In genomic region chr16:6932871-6933390, GRCh38 we compare ENCODE assay signal across 18 cellular contexts.
A peak's percentile ranks its signal among the peaks of the same experiment; 100 is the strongest.
DNase-seq lines count a peak whose midpoint lies in the region; ATAC-seq and FAIRE-seq lines count a peak whose summit lies in the region.
"Had no signal": no experiment of that assay in that cellular context is flagged by ENCODE, and none has a peak within 500 bp of the region (broad histone marks: within the 10 kb centered on the region; RNA-seq: fewer than 3 reads in every experiment).

No MANE protein-coding gene starts in this region.

- H3K4me1 Mint-ChIP-seq in T-helper 17 cell = no peaks in the 10 kb centered on the region
- H3K4me1 Mint-ChIP-seq: CD4-positive, CD25-positive, alpha-beta regulatory T cell; CD8-positive, alpha-beta memory T cell had no signal

- DNase-seq in Caki2 (ENCODE audit: low read depth) = peak; percentile 98
- DNase-seq in RCC 7860 (ENCODE audit: low spot score) = peak; percentile 80
- peak; percentile 93 for DNase-seq in kidney glomerular epithelial cell (lab: John Stamatoyannopoulos, UW)
- DNase-seq in urothelium cell line (ENCODE audit: low spot score) = no peak
- DNase-seq in NK-92 treated with Interleukin-12 subunit alpha and Interleukin-12 subunit beta, amount 100 ng/mL, for 24 hours (lab: John Stamatoyannopoulos, UW) = no peak
- DNase-seq in T-helper 17 cell = no peak
- DNase-seq: BE2C; C1 segment of cervical spinal cord; CD4-positive, CD25-positive, alpha-beta regulatory T cell; CD8-positive, alpha-beta memory T cell; COR-L47; GF-D8; GOT3; H7; HFFc6 had no signal

- ATAC-seq in HG03139 (IDR thresholded peaks at IDR 0.05; ENCODE audit: unreplicated experiment) (no peak), T-helper 17 cell (no peak)
- ATAC-seq: HCT116 had no signal

- H3K4me3 Mint-ChIP-seq in T-helper 17 cell = no peak overlapping the region
- H3K4me3 Mint-ChIP-seq: CD4-positive, CD25-positive, alpha-beta regulatory T cell; CD8-positive, alpha-beta memory T cell; HFFc6 had no signal

- H3K9me3 ChIP-seq in T-helper 17 cell (ENCODE audit: control insufficient read depth, low read length, poor library complexity, severe bottlenecking) = no peaks in the 10 kb centered on the region
- H3K9me3 ChIP-seq: BE2C had no signal

- H3K27ac Mint-ChIP-seq in T-helper 17 cell = no peak overlapping the region
- H3K27ac Mint-ChIP-seq: CD4-positive, CD25-positive, alpha-beta regulatory T cell; CD8-positive, alpha-beta memory T cell; HFFc6 had no signal

- in situ Hi-C loops in Caki2 (cut with HindIII; ENCODE audit: low pct_unique_long_range_greater_than_20kb, low sequenced_read_pairs) = no loop called here

- no peaks in the 10 kb centered on the region for H3K27me3 Mint-ChIP-seq in T-helper 17 cell
- H3K27me3 Mint-ChIP-seq: CD4-positive, CD25-positive, alpha-beta regulatory T cell; CD8-positive, alpha-beta memory T cell had no signal

- H3K36me3 Mint-ChIP-seq in T-helper 17 cell (ENCODE audit: low read depth) = no peaks in the 10 kb centered on the region
- H3K36me3 Mint-ChIP-seq: CD4-positive, CD25-positive, alpha-beta regulatory T cell; CD8-positive, alpha-beta memory T cell had no signal

- FAIRE-seq in RCC 7860 (lab: Jason Lieb, UNC) (peak; percentile 91), urothelium cell line (lab: Jason Lieb, UNC) (peak; percentile 37)
- FAIRE-seq: D721Med had no signal

Comparison
In these comparisons a context has a peak if more than half of its experiments do, and no peak if none do; other contexts are left out.
1. DNase-seq: peak in Caki2 (single experiment), RCC 7860 (single experiment) and kidney glomerular epithelial cell (single experiment); none in urothelium cell line (single experiment), NK-92 treated with Interleukin-12 subunit alpha and Interleukin-12 subunit beta, amount 100 ng/mL, for 24 hours (single experiment) and T-helper 17 cell (0 of 3).